10 cellular contexts compared by ENCODE assay signal in genomic region chr4:13920901-13921300, GRCh38.
A peak's percentile ranks its signal among the peaks of the same experiment; 100 is the strongest.
DNase-seq lines count a peak whose midpoint lies in the region; ATAC-seq and TF ChIP-seq lines count a peak whose summit lies in the region.
"Had no signal": no experiment of that assay in that cellular context is flagged by ENCODE, and none has a peak within 500 bp of the region (broad histone marks: within the 10 kb centered on the region; RNA-seq: fewer than 3 reads in every experiment).

No MANE protein-coding gene starts in this region.

- no peaks in the 10 kb centered on the region for H3K27me3 ChIP-seq in transverse colon
- H3K27me3 ChIP-seq in CD4-positive, alpha-beta memory T cell (ENCODE audit: insufficient read depth, low read length), result no peaks in the 10 kb centered on the region
- H3K27me3 ChIP-seq: ovary had no signal

- CTCF ChIA-PET in CD4-positive, alpha-beta memory T cell (lab: Charles Lee; ENCODE audit: partially characterized antibody), result no interaction called here

- 54% methylated on average over 3 of the region's 3 CpGs; no CpG with 5 or more reads in 1 of the 2 donors for WGBS in transverse colon (ENCODE audit: low coverage in 1 of 2), 2 donors

- no peaks in the 10 kb centered on the region for H3K4me1 Mint-ChIP-seq in CD4-positive, alpha-beta memory T cell

- no peaks in the 10 kb centered on the region for H3K36me3 Mint-ChIP-seq in CD4-positive, alpha-beta memory T cell

- no peak overlapping the region for H3K27ac Mint-ChIP-seq in CD4-positive, alpha-beta memory T cell
- H3K27ac Mint-ChIP-seq: dendritic cell treated with granulocyte-macrophage colony-stimulating factor and Interleukin-4, amounts not matched to agents 40 ng/mL and 50 ng/mL, for 4 days had no signal

- no peak for TF ChIP-seq CTCF in astrocyte of the spinal cord (IDR thresholded peaks at IDR 0.05; ENCODE audit: low read depth, low read length)
- TF ChIP-seq CTCF in transverse colon (IDR thresholded peaks at IDR 0.05), result no peak

- H3K9me3 Mint-ChIP-seq in CD4-positive, alpha-beta memory T cell, result peaks cover 0 to 5% (median 3%) of the 10 kb centered on the region in 8 donors
- H3K9me3 Mint-ChIP-seq: dendritic cell treated with granulocyte-macrophage colony-stimulating factor and Interleukin-4, amounts not matched to agents 40 ng/mL and 50 ng/mL, for 4 days had no signal

- intact Hi-C loops in transverse colon (cut with DNase I; ENCODE audit: low total_unique reads), result no loop called here
- intact Hi-C loops in CD4-positive, alpha-beta memory T cell (cut with micrococcal nuclease), result no loop called here

- peak overlapping the region; percentile 39 to 81 (median 56) for H3K27ac ChIP-seq in transverse colon
- H3K27ac ChIP-seq in CD4-positive, alpha-beta memory T cell (ENCODE audit: low read depth, low read length), result no peak overlapping the region
- H3K27ac ChIP-seq: ovary had no signal

- peaks cover 0 to 3% of the 10 kb centered on the region in 2 donors for H3K27me3 Mint-ChIP-seq in CD4-positive, alpha-beta memory T cell

- H3K4me3 Mint-ChIP-seq in CD4-positive, alpha-beta memory T cell, result no peak overlapping the region
- H3K4me3 Mint-ChIP-seq: dendritic cell treated with granulocyte-macrophage colony-stimulating factor and Interleukin-4, amounts not matched to agents 40 ng/mL and 50 ng/mL, for 4 days had no signal

- in situ Hi-C loops in astrocyte of the spinal cord (cut with HindIII; ENCODE audit: low sequenced_read_pairs), result no loop called here
- in situ Hi-C loops in transverse colon (cut with MboI; ENCODE audit: low pct_ligation_motif_present in 1 of 4, low pct_unique_long_range_greater_than_20kb in 1 of 4, low sequenced_read_pairs in 3 of 4), result no loop called here

- H3K4me3 ChIP-seq in astrocyte of the spinal cord (ENCODE audit: low read depth, low read length) (no peak overlapping the region), transverse colon (no peak overlapping the region)
- H3K4me3 ChIP-seq in CD4-positive, alpha-beta memory T cell (ENCODE audit: low read length in 2 of 2), result no peak overlapping the region
- H3K4me3 ChIP-seq: ovary had no signal

- no peak for TF ChIP-seq POLR2A in transverse colon (IDR thresholded peaks at IDR 0.05)

- H3K36me3 ChIP-seq in transverse colon, result no peaks in the 10 kb centered on the region
- no peaks in the 10 kb centered on the region for H3K36me3 ChIP-seq in CD4-positive, alpha-beta memory T cell (ENCODE audit: insufficient read depth, low read length)
- H3K36me3 ChIP-seq: ovary had no signal

- POLR2A ChIA-PET in CD4-positive, alpha-beta memory T cell (lab: Charles Lee; ENCODE audit: partially characterized antibody), result no interaction called here

- no peak for ATAC-seq in HG03095 (IDR thresholded peaks at IDR 0.05; ENCODE audit: unreplicated experiment)
- ATAC-seq in HG03025 (IDR thresholded peaks at IDR 0.05; ENCODE audit: low FRiP score, unreplicated experiment), result no peak

- DNase-seq in HT-29 (ENCODE audit: low spot score), result peak; percentile 74
- DNase-seq in astrocyte of the spinal cord (ENCODE audit: low read depth, low spot score), result peak; percentile 100
- DNase-seq in iPS DF 19.7 (ENCODE audit: low read depth, low spot score), result peak; percentile 52
- peak; percentile 24 for DNase-seq in transverse colon
- DNase-seq in DMS114 treated with DMSO at 0.1 percent for 48 hours (lab: John Stamatoyannopoulos, UW; ENCODE audit: unreplicated experiment), result no peak
- DNase-seq in CD4-positive, alpha-beta memory T cell, result no peak

- no peak for TF ChIP-seq EP300 in transverse colon (IDR thresholded peaks at IDR 0.05; ENCODE audit: low read depth)

- peaks cover 0 to 6% (median 2%) of the 10 kb centered on the region in 4 donors for H3K4me1 ChIP-seq in transverse colon
- no peaks in the 10 kb centered on the region for H3K4me1 ChIP-seq in CD4-positive, alpha-beta memory T cell (ENCODE audit: insufficient read depth, low read length)

- no peaks in the 10 kb centered on the region for H3K9me3 ChIP-seq in transverse colon
- H3K9me3 ChIP-seq in CD4-positive, alpha-beta memory T cell (ENCODE audit: control insufficient read depth in 1 of 2, low read length in 2 of 2), result no peaks in the 10 kb centered on the region
- H3K9me3 ChIP-seq: ovary had no signal

Comparison
In these comparisons a context has a peak if more than half of its experiments do, and no peak if none do; other contexts are left out.
1. DNase-seq: peak in HT-29 (single experiment), astrocyte of the spinal cord (single experiment), iPS DF 19.7 (single experiment) and transverse colon (single experiment); none in DMS114 treated with DMSO at 0.1 percent for 48 hours (single experiment) and CD4-positive, alpha-beta memory T cell (0 of 5).